Comparison of ENCODE assay signal across 8 cellular contexts in the genomic region with DNA sequence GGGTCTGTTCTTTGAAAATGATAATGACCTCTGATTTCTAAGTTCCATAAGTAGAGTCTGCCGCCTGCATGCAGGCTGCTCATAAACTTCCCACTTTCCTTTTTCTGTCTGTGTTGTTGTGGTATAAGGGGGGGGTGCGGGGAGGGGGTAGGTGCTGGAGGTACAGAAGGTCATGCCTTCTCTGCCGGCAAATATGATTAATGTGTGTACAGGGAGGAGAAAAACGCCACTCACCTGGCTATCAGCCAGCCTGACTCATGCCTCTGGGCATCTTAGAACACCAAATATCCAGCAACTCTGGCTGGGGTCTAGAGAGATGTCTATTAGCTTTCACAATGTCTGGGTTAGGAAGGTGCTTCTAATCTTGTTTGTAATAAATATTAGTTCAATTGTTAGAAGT.
A peak's percentile ranks its signal among the peaks of the same experiment; 100 is the strongest.
DNase-seq lines count a peak whose midpoint lies in the region; ATAC-seq and TF ChIP-seq lines count a peak whose summit lies in the region.

No MANE protein-coding gene starts in this region.

- H3K4me3 ChIP-seq in cardiac fibroblast (replicated peaks in 1 of 2; ENCODE audit: low read depth in 2 of 2, low read length in 2 of 2) = peak overlapping the region in 1 of 2 donors; percentile 28
- H3K4me3 ChIP-seq in mucosa of stomach (ENCODE audit: low read length) = no peak overlapping the region

- intact Hi-C loops in activated T-helper 2 cell treated with anti-CD3 and anti-CD28 coated beads, Interferon-gamma antibody, Interleukin-2, Interleukin-4, amounts not matched to agents 10 μg/mL and 5 μg/mL and 100 μg/mL, durations not matched to agents 14 hours and 24 hours and 36 hours (cut with micrococcal nuclease) = no loop called here

- H3K9me3 ChIP-seq in mucosa of stomach (ENCODE audit: control insufficient read depth, low read length) = no peaks in the 10 kb centered on the region

- no peak for TF ChIP-seq CTCF in cardiac fibroblast (IDR thresholded peaks at IDR 0.05; ENCODE audit: low read depth, low read length)

- peaks cover 5% of the 10 kb centered on the region for H3K4me1 Mint-ChIP-seq in activated T-helper 2 cell treated with anti-CD3 and anti-CD28 coated beads, Interferon-gamma antibody, Interleukin-2, Interleukin-4, amounts not matched to agents 10 μg/mL and 5 μg/mL and 100 μg/mL, durations not matched to agents 14 hours and 24 hours and 36 hours (ENCODE audit: low read depth)

- H3K9ac ChIP-seq in mucosa of stomach (ENCODE audit: low read length) = peak overlapping the region; percentile 13

- DNase-seq in NCI-H1417 (lab: John Stamatoyannopoulos, UW) (peak in 2 of 3 experiments; percentile 79 to 94), cardiac fibroblast (ENCODE audit: low read depth in 2 of 2) (peak; percentile 96 to 98), KBM-7 (no peak)
- DNase-seq in activated T-helper 2 cell treated with anti-CD3 and anti-CD28 coated beads, Interferon-gamma antibody, Interleukin-2, Interleukin-4, amounts not matched to agents 10 μg/mL and 5 μg/mL and 100 μg/mL, durations not matched to agents 14 hours and 24 hours and 36 hours (ENCODE audit: low spot score) = no peak

- no peak overlapping the region for H3K4me3 Mint-ChIP-seq in activated T-helper 2 cell treated with anti-CD3 and anti-CD28 coated beads, Interferon-gamma antibody, Interleukin-2, Interleukin-4, amounts not matched to agents 10 μg/mL and 5 μg/mL and 100 μg/mL, durations not matched to agents 14 hours and 24 hours and 36 hours (ENCODE audit: low read depth)

- ATAC-seq in GM18907 (IDR thresholded peaks at IDR 0.05; ENCODE audit: unreplicated experiment) (peak; percentile 67), GM21515 (IDR thresholded peaks at IDR 0.05; ENCODE audit: unreplicated experiment) (no peak), GM19035 (IDR thresholded peaks at IDR 0.05; ENCODE audit: unreplicated experiment) (no peak)

- H3K27ac Mint-ChIP-seq in activated T-helper 2 cell treated with anti-CD3 and anti-CD28 coated beads, Interferon-gamma antibody, Interleukin-2, Interleukin-4, amounts not matched to agents 10 μg/mL and 5 μg/mL and 100 μg/mL, durations not matched to agents 14 hours and 24 hours and 36 hours = no peak overlapping the region

- H3K27me3 ChIP-seq in mucosa of stomach (ENCODE audit: control insufficient read depth, insufficient read depth, low read length) = no peaks in the 10 kb centered on the region

- no peaks in the 10 kb centered on the region for H3K36me3 Mint-ChIP-seq in activated T-helper 2 cell treated with anti-CD3 and anti-CD28 coated beads, Interferon-gamma antibody, Interleukin-2, Interleukin-4, amounts not matched to agents 10 μg/mL and 5 μg/mL and 100 μg/mL, durations not matched to agents 14 hours and 24 hours and 36 hours (ENCODE audit: low read depth)

- peaks cover 50% of the 10 kb centered on the region for H3K4me1 ChIP-seq in mucosa of stomach (ENCODE audit: control insufficient read depth, insufficient read depth, low read length)

- in situ Hi-C loops in KBM-7 (cut with MboI; ENCODE audit: low pct_unique_long_range_greater_than_20kb, low sequenced_read_pairs) = no loop called here

- H3K36me3 ChIP-seq in mucosa of stomach (ENCODE audit: control insufficient read depth, insufficient read depth, low read length) = no peaks in the 10 kb centered on the region

- peaks cover 13% of the 10 kb centered on the region for H3K27me3 Mint-ChIP-seq in activated T-helper 2 cell treated with anti-CD3 and anti-CD28 coated beads, Interferon-gamma antibody, Interleukin-2, Interleukin-4, amounts not matched to agents 10 μg/mL and 5 μg/mL and 100 μg/mL, durations not matched to agents 14 hours and 24 hours and 36 hours (ENCODE audit: low read depth)

- no peaks in the 10 kb centered on the region for H3K9me3 Mint-ChIP-seq in activated T-helper 2 cell treated with anti-CD3 and anti-CD28 coated beads, Interferon-gamma antibody, Interleukin-2, Interleukin-4, amounts not matched to agents 10 μg/mL and 5 μg/mL and 100 μg/mL, durations not matched to agents 14 hours and 24 hours and 36 hours

Comparison
In these comparisons a context has a peak if more than half of its experiments do, and no peak if none do; other contexts are left out.
1. DNase-seq: peak in NCI-H1417 (2 of 3) and cardiac fibroblast (2 of 2); none in activated T-helper 2 cell treated with anti-CD3 and anti-CD28 coated beads, Interferon-gamma antibody, Interleukin-2, Interleukin-4, amounts not matched to agents 10 μg/mL and 5 μg/mL and 100 μg/mL, durations not matched to agents 14 hours and 24 hours and 36 hours (single experiment) and KBM-7 (single experiment).